In the genomic region with DNA sequence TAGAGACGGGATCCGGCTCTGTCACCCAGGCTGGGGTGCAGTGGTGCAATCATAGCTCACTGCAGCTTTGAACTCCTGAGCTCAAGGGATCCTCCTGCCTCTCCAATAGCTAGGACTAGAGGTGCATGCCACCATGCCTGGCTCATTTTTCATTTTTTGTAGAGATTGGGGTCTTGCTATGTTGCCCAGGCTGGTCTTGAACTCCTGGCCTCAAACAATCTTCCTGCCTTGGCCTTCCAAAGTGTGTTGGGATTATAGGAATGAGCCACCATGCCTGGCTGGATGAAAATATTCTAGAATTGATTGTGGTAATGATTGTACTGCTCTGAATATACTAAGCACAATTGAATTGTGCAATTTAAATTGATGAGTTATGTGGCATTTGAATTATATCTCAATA, we compare ENCODE assay signal across 6 cellular contexts.
"Had no signal": no experiment of that assay in that cellular context is flagged by ENCODE, and none has a peak within 500 bp of the region (broad histone marks: within the 10 kb centered on the region; RNA-seq: fewer than 3 reads in every experiment).

No MANE protein-coding gene starts in this region.

- H3K9me3 Mint-ChIP-seq: IgD-negative memory B cell had no signal

- H3K4me1 ChIP-seq: HAP-1 had no signal

- DNase-seq: GM23248, GOT3, H7 had no signal

- H3K27ac ChIP-seq: GM23248 had no signal

- ATAC-seq: HCT116 had no signal

- H3K4me3 ChIP-seq: GM23248, HAP-1 had no signal

- H3K27me3 Mint-ChIP-seq: IgD-negative memory B cell had no signal

- H3K4me3 Mint-ChIP-seq: IgD-negative memory B cell had no signal

- H3K27ac Mint-ChIP-seq: IgD-negative memory B cell had no signal

- H3K9me3 ChIP-seq: HAP-1 had no signal
